Comparison of ENCODE assay signal across 8 cellular contexts in the genomic region with DNA sequence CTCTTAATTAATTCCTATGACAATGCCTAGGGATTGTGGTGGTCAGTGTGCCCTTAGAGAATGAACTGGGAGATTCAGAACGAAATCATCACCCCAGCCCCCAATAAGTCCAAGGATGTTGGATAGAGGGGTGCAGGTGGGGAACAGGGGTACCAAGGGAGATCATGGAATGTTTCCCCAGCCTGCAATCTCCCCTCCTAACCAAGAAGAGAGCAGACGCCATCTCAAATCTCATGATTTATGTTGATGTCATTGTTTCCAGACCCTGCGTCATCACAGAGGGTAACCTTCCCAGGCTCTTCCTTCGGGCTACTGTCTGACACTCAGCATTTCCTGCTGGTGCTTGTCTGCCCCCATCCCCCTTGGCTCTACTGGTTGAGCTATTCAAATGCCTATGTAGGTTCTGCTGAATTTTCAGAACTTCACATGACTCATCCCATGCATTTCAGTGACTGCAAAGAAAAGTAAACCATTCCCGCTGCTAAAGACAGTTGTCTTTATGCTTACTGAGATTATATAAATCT. TPM values are rescaled to one million over a fixed set of nuclear protein-coding genes. Genes with fewer than 3 reads are reported as not detected.
A peak's percentile ranks its signal among the peaks of the same experiment; 100 is the strongest.
DNase-seq lines count a peak whose midpoint lies in the region; ATAC-seq and TF ChIP-seq lines count a peak whose summit lies in the region.
"Had no signal": no experiment of that assay in that cellular context is flagged by ENCODE, and none has a peak within 500 bp of the region (broad histone marks: within the 10 kb centered on the region; RNA-seq: fewer than 3 reads in every experiment).

No MANE protein-coding gene starts in this region.

- H3K27me3 ChIP-seq in GM23338 (ENCODE audit: insufficient read depth) (no peaks in the 10 kb centered on the region), PC-3 (ENCODE audit: low read length) (no peaks in the 10 kb centered on the region), vagina (no peaks in the 10 kb centered on the region)

- peaks cover 27% of the 10 kb centered on the region for H3K4me1 Mint-ChIP-seq in GM23338
- H3K4me1 Mint-ChIP-seq: nephron had no signal

- peak overlapping the region; percentile 7; the same call in 1 of the 2 replicates for H3K9ac ChIP-seq in PC-3 (ENCODE audit: low read length)

- DNase-seq in GM23338 (ENCODE audit: low spot score) = peak; percentile 65
- peak; percentile 97 for DNase-seq in PC-3
- peak; percentile 19 for DNase-seq in central memory CD4-positive, alpha-beta T cell
- peak; percentile 17 for DNase-seq in stimulated activated CD4-positive, alpha-beta T cell treated with anti-CD3 and anti-CD28 coated beads, Interleukin-12 subunit alpha, Interleukin-12 subunit beta, amount 100 ng/mL, for 4 hours
- DNase-seq in vagina (ENCODE audit: extremely low spot score in 2 of 2) = no peak

- TF ChIP-seq CTCF in GM23338 (conservative IDR thresholded peaks at IDR 0.05; ENCODE audit: low read depth in 2 of 2) = no peak
- TF ChIP-seq CTCF in PC-3 (conservative IDR thresholded peaks at IDR 0.05; ENCODE audit: low read depth, low read length) = no peak
- no peak for TF ChIP-seq CTCF in vagina (IDR thresholded peaks at IDR 0.05)

- H3K4me3 Mint-ChIP-seq in GM23338 = peak overlapping the region; percentile 8; the same call in 1 of the 3 replicates
- H3K4me3 Mint-ChIP-seq: nephron had no signal

- no peaks in the 10 kb centered on the region for H3K36me3 Mint-ChIP-seq in GM23338 (ENCODE audit: low read depth)

- H3K4me1 ChIP-seq in GM23338 (ENCODE audit: insufficient read depth) (peaks cover 28% of the 10 kb centered on the region), PC-3 (ENCODE audit: insufficient read depth, low read length) (peaks cover 35% of the 10 kb centered on the region), vagina (no peaks in the 10 kb centered on the region)

- H3K27ac Mint-ChIP-seq in GM23338 = peak overlapping the region; percentile 93
- H3K27ac Mint-ChIP-seq: nephron had no signal

- CTCF ChIA-PET in PC-3 (lab: Charles Lee) = interaction anchor here (0.6 to 1.2 kb wide), 2 partner anchors 24 to 64 kb away, joined by 3 to 4 read pairs; no protein-coding TSS in a partner anchor

- H3K4me2 ChIP-seq in GM23338 = peak overlapping the region; percentile 64
- H3K4me2 ChIP-seq in PC-3 (ENCODE audit: low read length) = peak overlapping the region; percentile 33

- no TSS peak for BruUV-seq in PC-3 (replicated peaks; lab: Mats Ljungman, UMichigan)

- intact Hi-C loops in PC-3 (cut with micrococcal nuclease) (loop anchor here (5.0 kb wide), 1 partner anchor 63 kb away; no protein-coding TSS in a partner anchor), vagina (cut with DNase I) (no loop called here)

- peak; percentile 92 for ATAC-seq in GM23338
- peak; percentile 95 for ATAC-seq in PC-3
- ATAC-seq in GM18909 (IDR thresholded peaks at IDR 0.05; ENCODE audit: poor library complexity, unreplicated experiment) = no peak
- no peak for ATAC-seq in HG03045 (IDR thresholded peaks at IDR 0.05; ENCODE audit: unreplicated experiment)

- H3K79me2 ChIP-seq in GM23338 (replicated peaks; ENCODE audit: insufficient read depth) (no peaks in the 10 kb centered on the region), PC-3 (ENCODE audit: low read length) (no peaks in the 10 kb centered on the region)

- H3K27ac ChIP-seq in GM23338 (ENCODE audit: low read depth) (peak overlapping the region; percentile 48; the same call in 1 of the 2 replicates), PC-3 (ENCODE audit: low read length) (peak overlapping the region; percentile 48), vagina (no peak overlapping the region)

- peaks cover 4% of the 10 kb centered on the region for H3K27me3 Mint-ChIP-seq in GM23338 (ENCODE audit: insufficient read depth, low read depth, poor library complexity)

- H3K4me3 ChIP-seq in GM23338 (no peak overlapping the region), PC-3 (ENCODE audit: low read length) (no peak overlapping the region), vagina (no peak overlapping the region)

- TF ChIP-seq POLR2A in vagina (IDR thresholded peaks at IDR 0.05) = no peak

- H3K9me3 ChIP-seq in PC-3 (ENCODE audit: low read length) = no peaks in the 10 kb centered on the region
- H3K9me3 ChIP-seq in vagina = no peaks in the 10 kb centered on the region

- POLR2A ChIA-PET in PC-3 (lab: Charles Lee; ENCODE audit: unreplicated experiment) = no interaction called here

- H3K36me3 ChIP-seq in GM23338 (ENCODE audit: insufficient read depth) (no peaks in the 10 kb centered on the region), PC-3 (ENCODE audit: low read depth, low read length) (no peaks in the 10 kb centered on the region), vagina (no peaks in the 10 kb centered on the region)

- H3F3A ChIP-seq in GM23338 (replicated peaks; ENCODE audit: low read depth) = no peaks in the 10 kb centered on the region
- H3F3A ChIP-seq in PC-3 (ENCODE audit: low read length, unreplicated experiment) = no peaks in the 10 kb centered on the region

- H3K9me2 ChIP-seq in GM23338 (ENCODE audit: insufficient read depth) (peaks cover 6% of the 10 kb centered on the region; the same call in 1 of the 2 replicates), PC-3 (replicated peaks; ENCODE audit: low read length) (no peaks in the 10 kb centered on the region)

- no peaks in the 10 kb centered on the region for H4K20me1 ChIP-seq in GM23338 (replicated peaks; ENCODE audit: insufficient read depth)
- H4K20me1 ChIP-seq in PC-3 (ENCODE audit: low read length) = no peaks in the 10 kb centered on the region

- H3K9me3 Mint-ChIP-seq in GM23338 = no peaks in the 10 kb centered on the region; the same call in 2 of the 3 replicates
- H3K9me3 Mint-ChIP-seq: nephron had no signal

- 0 out of 2 replicates have a peak overlapping the region, but pooled peaks have one; percentile 0 for H2AFZ ChIP-seq in GM23338
- H2AFZ ChIP-seq in PC-3 (ENCODE audit: low read length) = 0 out of 2 replicates have a peak overlapping the region, but pooled peaks have one; percentile 0

TF ChIP-seq in GM23338, 12 proteins besides CTCF, POLR2A, EP300 and RAD21:
- peak; percentile 66 for TF ChIP-seq CREB1 (CRISPR knock-in tag; IDR thresholded peaks at IDR 0.05; ENCODE audit: low read depth)
- TF ChIP-seq EZH2 (IDR thresholded peaks at IDR 0.05; ENCODE audit: low read depth, unreplicated experiment) = no peak
- TF ChIP-seq, protein P1, sequence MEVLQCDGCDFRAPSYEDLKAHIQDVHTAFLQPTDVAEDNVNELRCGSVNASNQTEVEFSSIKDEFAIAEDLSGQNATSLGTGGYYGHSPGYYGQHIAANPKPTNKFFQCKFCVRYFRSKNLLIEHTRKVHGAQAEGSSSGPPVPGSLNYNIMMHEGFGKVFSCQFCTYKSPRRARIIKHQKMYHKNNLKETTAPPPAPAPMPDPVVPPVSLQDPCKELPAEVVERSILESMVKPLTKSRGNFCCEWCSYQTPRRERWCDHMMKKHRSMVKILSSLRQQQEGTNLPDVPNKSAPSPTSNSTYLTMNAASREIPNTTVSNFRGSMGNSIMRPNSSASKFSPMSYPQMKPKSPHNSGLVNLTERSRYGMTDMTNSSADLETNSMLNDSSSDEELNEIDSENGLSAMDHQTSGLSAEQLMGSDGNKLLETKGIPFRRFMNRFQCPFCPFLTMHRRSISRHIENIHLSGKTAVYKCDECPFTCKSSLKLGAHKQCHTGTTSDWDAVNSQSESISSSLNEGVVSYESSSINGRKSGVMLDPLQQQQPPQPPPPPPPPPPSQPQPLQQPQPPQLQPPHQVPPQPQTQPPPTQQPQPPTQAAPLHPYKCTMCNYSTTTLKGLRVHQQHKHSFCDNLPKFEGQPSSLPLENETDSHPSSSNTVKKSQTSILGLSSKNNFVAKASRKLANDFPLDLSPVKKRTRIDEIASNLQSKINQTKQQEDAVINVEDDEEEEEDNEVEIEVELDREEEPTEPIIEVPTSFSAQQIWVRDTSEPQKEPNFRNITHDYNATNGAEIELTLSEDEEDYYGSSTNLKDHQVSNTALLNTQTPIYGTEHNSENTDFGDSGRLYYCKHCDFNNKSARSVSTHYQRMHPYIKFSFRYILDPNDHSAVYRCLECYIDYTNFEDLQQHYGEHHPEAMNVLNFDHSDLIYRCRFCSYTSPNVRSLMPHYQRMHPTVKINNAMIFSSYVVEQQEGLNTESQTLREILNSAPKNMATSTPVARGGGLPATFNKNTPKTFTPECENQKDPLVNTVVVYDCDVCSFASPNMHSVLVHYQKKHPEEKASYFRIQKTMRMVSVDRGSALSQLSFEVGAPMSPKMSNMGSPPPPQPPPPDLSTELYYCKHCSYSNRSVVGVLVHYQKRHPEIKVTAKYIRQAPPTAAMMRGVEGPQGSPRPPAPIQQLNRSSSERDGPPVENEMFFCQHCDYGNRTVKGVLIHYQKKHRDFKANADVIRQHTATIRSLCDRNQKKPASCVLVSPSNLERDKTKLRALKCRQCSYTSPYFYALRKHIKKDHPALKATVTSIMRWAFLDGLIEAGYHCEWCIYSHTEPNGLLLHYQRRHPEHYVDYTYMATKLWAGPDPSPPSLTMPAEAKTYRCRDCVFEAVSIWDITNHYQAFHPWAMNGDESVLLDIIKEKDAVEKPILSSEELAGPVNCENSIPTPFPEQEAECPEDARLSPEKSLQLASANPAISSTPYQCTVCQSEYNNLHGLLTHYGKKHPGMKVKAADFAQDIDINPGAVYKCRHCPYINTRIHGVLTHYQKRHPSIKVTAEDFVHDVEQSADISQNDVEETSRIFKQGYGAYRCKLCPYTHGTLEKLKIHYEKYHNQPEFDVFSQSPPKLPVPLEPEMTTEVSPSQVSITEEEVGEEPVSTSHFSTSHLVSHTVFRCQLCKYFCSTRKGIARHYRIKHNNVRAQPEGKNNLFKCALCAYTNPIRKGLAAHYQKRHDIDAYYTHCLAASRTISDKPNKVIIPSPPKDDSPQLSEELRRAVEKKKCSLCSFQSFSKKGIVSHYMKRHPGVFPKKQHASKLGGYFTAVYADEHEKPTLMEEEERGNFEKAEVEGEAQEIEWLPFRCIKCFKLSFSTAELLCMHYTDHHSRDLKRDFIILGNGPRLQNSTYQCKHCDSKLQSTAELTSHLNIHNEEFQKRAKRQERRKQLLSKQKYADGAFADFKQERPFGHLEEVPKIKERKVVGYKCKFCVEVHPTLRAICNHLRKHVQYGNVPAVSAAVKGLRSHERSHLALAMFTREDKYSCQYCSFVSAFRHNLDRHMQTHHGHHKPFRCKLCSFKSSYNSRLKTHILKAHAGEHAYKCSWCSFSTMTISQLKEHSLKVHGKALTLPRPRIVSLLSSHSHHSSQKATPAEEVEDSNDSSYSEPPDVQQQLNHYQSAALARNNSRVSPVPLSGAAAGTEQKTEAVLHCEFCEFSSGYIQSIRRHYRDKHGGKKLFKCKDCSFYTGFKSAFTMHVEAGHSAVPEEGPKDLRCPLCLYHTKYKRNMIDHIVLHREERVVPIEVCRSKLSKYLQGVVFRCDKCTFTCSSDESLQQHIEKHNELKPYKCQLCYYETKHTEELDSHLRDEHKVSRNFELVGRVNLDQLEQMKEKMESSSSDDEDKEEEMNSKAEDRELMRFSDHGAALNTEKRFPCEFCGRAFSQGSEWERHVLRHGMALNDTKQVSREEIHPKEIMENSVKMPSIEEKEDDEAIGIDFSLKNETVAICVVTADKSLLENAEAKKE (CRISPR knock-in tag; IDR thresholded peaks at IDR 0.05) = peak; percentile 24; the same call in 1 of the 2 replicates

RNA-seq across cellular contexts. Expression of a gene that starts 24.7 kb away (rescaled TPM):
- 4.7 and 5.2 TPM in 2 replicates for total RNA-seq in GM23338 (2014; rRNA removed; shearing (Covaris generic))
- polyA plus RNA-seq in GM23338 (2016; fragmentation: Nextera tagmentation; extraction: Ambion mirVana) = 0.31 and 0.37 TPM in 2 replicates
- total RNA-seq in PC-3 (2014; rRNA removed) (17.7 and 24.1 TPM in 2 replicates), vagina (31.7 TPM)

Comparison
In these comparisons a context has a peak if more than half of its experiments do, and no peak if none do; other contexts are left out.
1. ATAC-seq: peak in GM23338 (single experiment) and PC-3 (single experiment); none in GM18909 (single experiment) and HG03045 (single experiment).
2. DNase-seq: peak in GM23338 (single experiment), PC-3 (single experiment), central memory CD4-positive, alpha-beta T cell (single experiment) and stimulated activated CD4-positive, alpha-beta T cell treated with anti-CD3 and anti-CD28 coated beads, Interleukin-12 subunit alpha, Interleukin-12 subunit beta, amount 100 ng/mL, for 4 hours (single experiment); none in vagina (0 of 2).